ENCODE assay signal across 10 cellular contexts in the genomic region with DNA sequence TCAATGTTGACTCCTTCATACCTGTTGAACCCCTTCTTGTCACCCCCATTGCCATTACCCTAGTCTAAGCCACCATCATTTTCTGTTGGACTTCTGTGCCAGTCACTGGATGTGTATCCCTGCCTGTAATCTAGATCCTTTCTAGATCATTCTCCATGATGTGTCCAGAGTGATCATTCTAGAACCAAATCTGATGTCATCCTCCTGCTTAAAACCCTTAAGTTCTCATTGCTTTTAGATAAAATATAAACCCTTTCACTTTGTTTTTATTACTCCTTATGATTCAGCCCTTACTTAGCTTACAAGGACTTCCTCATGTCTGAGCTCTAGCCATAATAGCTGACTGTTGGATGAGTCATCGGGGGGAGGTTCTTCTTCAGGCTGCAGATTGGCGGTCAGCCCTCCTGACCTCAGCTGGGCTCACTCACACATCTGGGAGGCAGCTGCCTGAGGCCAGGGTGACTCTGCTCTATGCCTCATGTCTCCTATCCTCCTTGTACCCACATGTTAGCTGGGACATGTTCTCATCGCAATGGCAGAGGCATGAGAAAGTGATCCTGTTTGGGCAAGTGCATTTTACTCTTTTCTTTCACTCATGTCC.
DNase-seq lines count a peak whose midpoint lies in the region; ATAC-seq and TF ChIP-seq lines count a peak whose summit lies in the region.
"Had no signal": no experiment of that assay in that cellular context is flagged by ENCODE, and none has a peak within 500 bp of the region (broad histone marks: within the 10 kb centered on the region; RNA-seq: fewer than 3 reads in every experiment).

No MANE protein-coding gene starts in this region.

- H3K4me2 ChIP-seq in SK-N-SH = no peak overlapping the region

- no peaks in the 10 kb centered on the region for H3K79me2 ChIP-seq in SK-N-SH (ENCODE audit: insufficient read depth)

- H3F3A ChIP-seq in SK-N-SH (replicated peaks; ENCODE audit: insufficient read depth) = peaks cover 29% of the 10 kb centered on the region

- H3K4me3 Mint-ChIP-seq in activated CD4-positive, alpha-beta T cell treated with anti-CD3 and anti-CD28 coated beads for 36 hours = no peak overlapping the region

- no peak overlapping the region for H2AFZ ChIP-seq in SK-N-SH (ENCODE audit: low read depth)

- peak in 1 of 2 experiments; percentile 65; a peak in 1 of 4 replicates for TF ChIP-seq EP300 in SK-N-SH (IDR thresholded peaks at IDR 0.05; ENCODE audit: borderline replicate concordance in 1 of 2, low read depth in 1 of 2, low read length in 1 of 2)

- ATAC-seq in activated CD4-positive, alpha-beta T cell treated with anti-CD3 and anti-CD28 coated beads for 36 hours = peak; percentile 88

- H3K4me1 Mint-ChIP-seq in activated CD4-positive, alpha-beta T cell treated with anti-CD3 and anti-CD28 coated beads for 36 hours = peaks cover 3% of the 10 kb centered on the region

- no peaks in the 10 kb centered on the region for H3K36me3 Mint-ChIP-seq in activated CD4-positive, alpha-beta T cell treated with anti-CD3 and anti-CD28 coated beads for 36 hours (ENCODE audit: low read depth)

- H3K36me3 ChIP-seq in SK-N-SH (replicated peaks in 1 of 2; ENCODE audit: control insufficient read depth in 1 of 2, insufficient read depth in 2 of 2, low read length in 1 of 2) = no peaks in the 10 kb centered on the region
- H3K36me3 ChIP-seq: neutrophil had no signal

- H3K4me1 ChIP-seq in SK-N-SH (ENCODE audit: control insufficient read depth in 1 of 2, insufficient read depth in 2 of 2, low read depth in 1 of 2, low read length in 1 of 2) = peaks cover 11 to 13% of the 10 kb centered on the region in 2 experiments; a peak in 3 of 4 replicates

- no peaks in the 10 kb centered on the region for H3K9me2 ChIP-seq in SK-N-SH

- H3K4me3 ChIP-seq in SK-N-SH (ENCODE audit: low read depth in 2 of 2, low read length in 1 of 2) = no peak overlapping the region
- no peak overlapping the region for H3K4me3 ChIP-seq in fibroblast of pulmonary artery (replicated peaks; ENCODE audit: low read depth, low read length)
- H3K4me3 ChIP-seq in retinal pigment epithelial cell (ENCODE audit: low read length) = no peak overlapping the region

- no peaks in the 10 kb centered on the region for H3K9me3 Mint-ChIP-seq in activated CD4-positive, alpha-beta T cell treated with anti-CD3 and anti-CD28 coated beads for 36 hours (ENCODE audit: low read depth)

- no peaks in the 10 kb centered on the region for H3K9me3 ChIP-seq in SK-N-SH
- H3K9me3 ChIP-seq: neutrophil had no signal

- DNase-seq in activated CD4-positive, alpha-beta T cell treated with anti-CD3 and anti-CD28 coated beads for 36 hours = peak; percentile 61
- DNase-seq in activated CD4-positive, alpha-beta T cell treated with anti-CD3 and anti-CD28 coated beads for 1 hour = no peak
- DNase-seq in SK-N-SH (no peak), fibroblast of pulmonary artery (ENCODE audit: low read depth) (peak; percentile 98), retinal pigment epithelial cell (ENCODE audit: low read depth) (peak; percentile 93), NCI-H510A treated with DMSO at 0.1 percent for 48 hours (lab: John Stamatoyannopoulos, UW) (no peak), NCI-H524 treated with DMSO at 0.1 percent for 48 hours (lab: John Stamatoyannopoulos, UW) (no peak), occipital lobe (lab: John Stamatoyannopoulos, UW) (no peak)

- CTCF ChIA-PET in activated CD4-positive, alpha-beta T cell treated with anti-CD3 and anti-CD28 coated beads for 36 hours (lab: Charles Lee) = interaction anchor here (0.8 to 1.0 kb wide), 2 partner anchors 26 to 135 kb away, joined by 3 read pairs; no protein-coding TSS in a partner anchor
- CTCF ChIA-PET in SK-N-SH (lab: Yijun Ruan, JAX) = interaction anchor here (2.0 kb wide), 1 partner anchor 33 kb away, joined by 5 read pairs; no protein-coding TSS in a partner anchor

- 30% methylated on average over 3 of the region's 3 CpGs for WGBS in SK-N-SH (ENCODE audit: low lambda C conversion rate)

- intact Hi-C loops in activated CD4-positive, alpha-beta T cell treated with anti-CD3 and anti-CD28 coated beads for 36 hours (cut with DNase I, micrococcal nuclease) = no loop called here

- no peak overlapping the region for H3K27ac Mint-ChIP-seq in activated CD4-positive, alpha-beta T cell treated with anti-CD3 and anti-CD28 coated beads for 36 hours

- POLR2A ChIA-PET in activated CD4-positive, alpha-beta T cell treated with anti-CD3 and anti-CD28 coated beads for 36 hours (lab: Charles Lee) = no interaction called here
- POLR2A ChIA-PET in SK-N-SH (lab: Yijun Ruan, JAX) = no interaction called here

- peak overlapping the region; percentile 43 to 72 for H3K27ac ChIP-seq in SK-N-SH (ENCODE audit: low read depth in 2 of 2, low read length in 1 of 2)
- H3K27ac ChIP-seq: neutrophil had no signal

- no peaks in the 10 kb centered on the region for H3K27me3 ChIP-seq in SK-N-SH (ENCODE audit: insufficient read depth)
- H3K27me3 ChIP-seq: BLaER1 treated with 17β-estradiol and CSF1 and Interleukin-3, amounts not matched to agents 10 nM and 100 nM; neutrophil had no signal

- H3K27me3 Mint-ChIP-seq in activated CD4-positive, alpha-beta T cell treated with anti-CD3 and anti-CD28 coated beads for 36 hours = no peaks in the 10 kb centered on the region

- TF ChIP-seq CTCF in SK-N-SH (IDR thresholded peaks at IDR 0.05) = no peak
- no peak for TF ChIP-seq CTCF in fibroblast of pulmonary artery (IDR thresholded peaks at IDR 0.05; ENCODE audit: low read length, missing control alignments)
- TF ChIP-seq CTCF in retinal pigment epithelial cell (conservative IDR thresholded peaks at IDR 0.05; ENCODE audit: low read depth, low read length) = no peak

- H4K20me1 ChIP-seq in SK-N-SH (ENCODE audit: insufficient read depth) = no peaks in the 10 kb centered on the region

- TF ChIP-seq RAD21 in SK-N-SH (IDR thresholded peaks at IDR 0.05; ENCODE audit: low read length) = no peak

- H3K9ac ChIP-seq in SK-N-SH = no peak overlapping the region

TF ChIP-seq in SK-N-SH, 30 proteins besides CTCF, POLR2A, EP300 and RAD21:
- TF ChIP-seq, protein P1, sequence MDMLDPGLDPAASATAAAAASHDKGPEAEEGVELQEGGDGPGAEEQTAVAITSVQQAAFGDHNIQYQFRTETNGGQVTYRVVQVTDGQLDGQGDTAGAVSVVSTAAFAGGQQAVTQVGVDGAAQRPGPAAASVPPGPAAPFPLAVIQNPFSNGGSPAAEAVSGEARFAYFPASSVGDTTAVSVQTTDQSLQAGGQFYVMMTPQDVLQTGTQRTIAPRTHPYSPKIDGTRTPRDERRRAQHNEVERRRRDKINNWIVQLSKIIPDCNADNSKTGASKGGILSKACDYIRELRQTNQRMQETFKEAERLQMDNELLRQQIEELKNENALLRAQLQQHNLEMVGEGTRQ (IDR thresholded peaks at IDR 0.05; ENCODE audit: borderline replicate concordance, low read depth, low read length) = peak; percentile 30; the same call in 1 of the 2 replicates
- TF ChIP-seq NFIC (IDR thresholded peaks at IDR 0.05; ENCODE audit: borderline replicate concordance) (peak; percentile 65), TEAD4 (IDR thresholded peaks at IDR 0.05; ENCODE audit: borderline replicate concordance, insufficient read depth) (0 out of 2 replicates have a peak, but pooled peaks have one; percentile 9), PBX3 (IDR thresholded peaks at IDR 0.05) (peak; percentile 58), GATA2 (CRISPR knock-in tag; IDR thresholded peaks at IDR 0.05) (no peak), FOSL2 (IDR thresholded peaks at IDR 0.05; ENCODE audit: borderline replicate concordance, low read depth) (peak; percentile 90), TCF12 (IDR thresholded peaks at IDR 0.05) (peak; percentile 94), JUND (IDR thresholded peaks at IDR 0.05) (peak; percentile 94), ELF1 (IDR thresholded peaks at IDR 0.05) (peak; percentile 77), CHD2 (IDR thresholded peaks at IDR 0.05; ENCODE audit: low read length, partially characterized antibody) (no peak)
- TF ChIP-seq, protein P2, sequence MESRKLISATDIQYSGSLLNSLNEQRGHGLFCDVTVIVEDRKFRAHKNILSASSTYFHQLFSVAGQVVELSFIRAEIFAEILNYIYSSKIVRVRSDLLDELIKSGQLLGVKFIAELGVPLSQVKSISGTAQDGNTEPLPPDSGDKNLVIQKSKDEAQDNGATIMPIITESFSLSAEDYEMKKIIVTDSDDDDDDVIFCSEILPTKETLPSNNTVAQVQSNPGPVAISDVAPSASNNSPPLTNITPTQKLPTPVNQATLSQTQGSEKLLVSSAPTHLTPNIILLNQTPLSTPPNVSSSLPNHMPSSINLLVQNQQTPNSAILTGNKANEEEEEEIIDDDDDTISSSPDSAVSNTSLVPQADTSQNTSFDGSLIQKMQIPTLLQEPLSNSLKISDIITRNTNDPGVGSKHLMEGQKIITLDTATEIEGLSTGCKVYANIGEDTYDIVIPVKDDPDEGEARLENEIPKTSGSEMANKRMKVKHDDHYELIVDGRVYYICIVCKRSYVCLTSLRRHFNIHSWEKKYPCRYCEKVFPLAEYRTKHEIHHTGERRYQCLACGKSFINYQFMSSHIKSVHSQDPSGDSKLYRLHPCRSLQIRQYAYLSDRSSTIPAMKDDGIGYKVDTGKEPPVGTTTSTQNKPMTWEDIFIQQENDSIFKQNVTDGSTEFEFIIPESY (IDR thresholded peaks at IDR 0.05; ENCODE audit: borderline replicate concordance, low read depth) = no peak
- TF ChIP-seq, protein P3, sequence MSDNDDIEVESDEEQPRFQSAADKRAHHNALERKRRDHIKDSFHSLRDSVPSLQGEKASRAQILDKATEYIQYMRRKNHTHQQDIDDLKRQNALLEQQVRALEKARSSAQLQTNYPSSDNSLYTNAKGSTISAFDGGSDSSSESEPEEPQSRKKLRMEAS (IDR thresholded peaks at IDR 0.05; ENCODE audit: low read depth) = peak; percentile 43; the same call in 1 of the 2 replicates
- TF ChIP-seq, protein P4, sequence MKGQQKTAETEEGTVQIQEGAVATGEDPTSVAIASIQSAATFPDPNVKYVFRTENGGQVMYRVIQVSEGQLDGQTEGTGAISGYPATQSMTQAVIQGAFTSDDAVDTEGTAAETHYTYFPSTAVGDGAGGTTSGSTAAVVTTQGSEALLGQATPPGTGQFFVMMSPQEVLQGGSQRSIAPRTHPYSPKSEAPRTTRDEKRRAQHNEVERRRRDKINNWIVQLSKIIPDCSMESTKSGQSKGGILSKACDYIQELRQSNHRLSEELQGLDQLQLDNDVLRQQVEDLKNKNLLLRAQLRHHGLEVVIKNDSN (IDR thresholded peaks at IDR 0.05; ENCODE audit: borderline replicate concordance, low read depth) = peak; percentile 58

Comparison
In these comparisons a context has a peak if more than half of its experiments do, and no peak if none do; other contexts are left out.
1. DNase-seq: peak in activated CD4-positive, alpha-beta T cell treated with anti-CD3 and anti-CD28 coated beads for 36 hours (single experiment), fibroblast of pulmonary artery (single experiment) and retinal pigment epithelial cell (single experiment); none in activated CD4-positive, alpha-beta T cell treated with anti-CD3 and anti-CD28 coated beads for 1 hour (single experiment), SK-N-SH (single experiment), NCI-H510A treated with DMSO at 0.1 percent for 48 hours (single experiment), NCI-H524 treated with DMSO at 0.1 percent for 48 hours (single experiment) and occipital lobe (single experiment).